24 cellular contexts compared by ENCODE assay signal in genomic region chr7:90593205-90593604, GRCh38. TPM values are rescaled to one million over a fixed set of nuclear protein-coding genes. Genes with fewer than 3 reads are reported as not detected.
"Had no signal": no experiment of that assay in that cellular context is flagged by ENCODE, and none has a peak within 500 bp of the region (broad histone marks: within the 10 kb centered on the region; RNA-seq: fewer than 3 reads in every experiment).

No MANE protein-coding gene starts in this region.

- H3K36me3 Mint-ChIP-seq: activated CD4-positive, alpha-beta memory T cell treated with anti-CD3 and anti-CD28 coated beads for 36 hours; activated naive CD8-positive, alpha-beta T cell treated with anti-CD3 and anti-CD28 coated beads for 36 hours; memory B cell; natural killer cell treated with Interleukin-12 subunit alpha and Interleukin-12 subunit beta and Interleukin-15 and Interleukin-18, amount 100 ng/mL, for 72 hours had no signal

- H3K27ac ChIP-seq: breast epithelium, heart left ventricle, neutrophil, pancreas, thyroid gland, upper lobe of right lung had no signal

- H3K4me3 Mint-ChIP-seq: activated CD4-positive, alpha-beta memory T cell treated with anti-CD3 and anti-CD28 coated beads for 36 hours; activated naive CD8-positive, alpha-beta T cell treated with anti-CD3 and anti-CD28 coated beads for 36 hours; memory B cell; natural killer cell treated with Interleukin-12 subunit alpha and Interleukin-12 subunit beta and Interleukin-15 and Interleukin-18, amount 100 ng/mL, for 72 hours; stimulated activated naive CD8-positive, alpha-beta T cell treated with anti-CD3 and anti-CD28 coated beads, Interleukin-15, Interleukin-2, amounts not matched to agents 100 ng/mL and 50 ng/mL, for 24 hours had no signal

- H3K36me3 ChIP-seq: breast epithelium, heart left ventricle, pancreas, thyroid gland, upper lobe of right lung had no signal

- DNase-seq: activated CD4-positive, alpha-beta memory T cell treated with anti-CD3 and anti-CD28 coated beads for 36 hours; activated CD4-positive, alpha-beta T cell treated with anti-CD3 and anti-CD28 coated beads for 48 hours; activated naive CD4-positive, alpha-beta T cell treated with Interleukin-2 at 50 U/mL for 16 hours; activated naive CD8-positive, alpha-beta T cell treated with anti-CD3 and anti-CD28 coated beads for 36 hours; activated T-cell treated with anti-CD3 and anti-CD28 coated beads, Interleukin-2, amount 50 U/mL, for 48 hours; cortex of kidney; heart left ventricle; islet precursor cell; left cardiac atrium; pancreas; right cardiac atrium; stimulated activated CD4-positive, alpha-beta T cell treated with anti-CD3 and anti-CD28 coated beads, Interleukin-12 subunit alpha, Interleukin-12 subunit beta, amount 100 ng/mL, for 4 hours; stimulated activated CD4-positive, alpha-beta T cell treated with anti-CD3 and anti-CD28 coated beads, Interleukin-4, amount 100 ng/mL, for 4 hours; substantia nigra; T-helper 17 cell; thyroid gland; upper lobe of right lung had no signal

- H3K27ac Mint-ChIP-seq: activated CD4-positive, alpha-beta memory T cell treated with anti-CD3 and anti-CD28 coated beads for 36 hours; activated naive CD8-positive, alpha-beta T cell treated with anti-CD3 and anti-CD28 coated beads for 36 hours; natural killer cell treated with Interleukin-12 subunit alpha and Interleukin-12 subunit beta and Interleukin-15 and Interleukin-18, amount 100 ng/mL, for 72 hours; stimulated activated naive CD8-positive, alpha-beta T cell treated with anti-CD3 and anti-CD28 coated beads, Interleukin-15, Interleukin-2, amounts not matched to agents 100 ng/mL and 50 ng/mL, for 24 hours; T-helper 17 cell had no signal

- H3K9me3 ChIP-seq: breast epithelium, neutrophil, pancreas, thyroid gland, upper lobe of right lung had no signal

- FAIRE-seq: astrocyte had no signal

- H3K27me3 Mint-ChIP-seq: memory B cell had no signal

- H3K27me3 ChIP-seq: breast epithelium, heart left ventricle, neutrophil, pancreas, thyroid gland, upper lobe of right lung had no signal

- H3K9me3 Mint-ChIP-seq: activated CD4-positive, alpha-beta memory T cell treated with anti-CD3 and anti-CD28 coated beads for 36 hours; central memory CD8-positive, alpha-beta T cell; memory B cell; natural killer cell treated with Interleukin-12 subunit alpha and Interleukin-12 subunit beta and Interleukin-15 and Interleukin-18, amount 100 ng/mL, for 72 hours; stimulated activated naive CD8-positive, alpha-beta T cell treated with anti-CD3 and anti-CD28 coated beads, Interleukin-15, Interleukin-2, amounts not matched to agents 100 ng/mL and 50 ng/mL, for 24 hours had no signal

- ATAC-seq: heart left ventricle; left cardiac atrium; natural killer cell treated with Interleukin-12 subunit alpha and Interleukin-12 subunit beta and Interleukin-15 and Interleukin-18, amount 100 ng/mL, for 72 hours; pancreas; right cardiac atrium; T-helper 17 cell; upper lobe of right lung had no signal

- H3K4me1 ChIP-seq: breast epithelium, pancreas had no signal

- H3K4me3 ChIP-seq: breast epithelium, heart left ventricle, pancreas, thyroid gland, upper lobe of right lung had no signal

RNA-seq across cellular contexts. Expression of gene CDK14, which starts 2.9 kb away (rescaled TPM):
- total RNA-seq: activated CD4-positive, alpha-beta memory T cell treated with anti-CD3 and anti-CD28 coated beads for 36 hours had no signal
